ENCODE assay signal across 30 cellular contexts in the genomic region with DNA sequence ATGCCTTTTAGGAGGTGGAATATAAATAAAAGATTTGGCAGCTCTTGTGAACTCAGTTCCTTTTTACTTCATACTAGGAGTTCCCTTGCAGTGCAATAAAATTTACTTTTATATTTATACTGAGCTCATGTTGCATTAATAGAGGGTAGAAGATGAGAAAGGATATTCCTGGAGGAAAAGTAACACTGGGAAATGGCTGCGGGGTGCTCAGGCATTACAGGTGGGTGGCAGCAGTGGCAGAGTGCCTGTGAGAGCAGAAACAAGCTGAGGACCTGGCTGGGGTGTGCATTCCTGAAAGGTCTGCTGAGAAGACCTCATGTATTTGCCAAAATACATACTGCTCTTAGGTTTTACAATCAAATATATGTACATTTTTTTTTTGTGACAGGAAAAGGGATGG.
"Had no signal": no experiment of that assay in that cellular context is flagged by ENCODE, and none has a peak within 500 bp of the region (broad histone marks: within the 10 kb centered on the region; RNA-seq: fewer than 3 reads in every experiment).

No MANE protein-coding gene starts in this region.

- H3K27me3 ChIP-seq: body of pancreas, gastroesophageal sphincter, right lobe of liver, testis had no signal

- ATAC-seq: activated CD8-positive, alpha-beta memory T cell treated with anti-CD3 and anti-CD28 coated beads, Interleukin-2, amount 10 ng/mL, durations not matched to agents 7 days and 5 days; activated naive CD4-positive, alpha-beta T cell treated with anti-CD3 and anti-CD28 coated beads, Interleukin-2, amount 50 U/mL, for 72 hours; body of pancreas; effector memory CD8-positive, alpha-beta T cell; gastroesophageal sphincter; left colon; naive thymus-derived CD4-positive, alpha-beta T cell; right lobe of liver; stimulated activated naive CD8-positive, alpha-beta T cell treated with anti-CD3 and anti-CD28 coated beads, Interleukin-15, Interleukin-2, amounts not matched to agents 100 U/mL and 50 U/mL, for 24 hours; T-helper 17 cell; WTC11 had no signal

- H2AFZ ChIP-seq: parathyroid adenoma had no signal

- FAIRE-seq: kidney, urothelium cell line had no signal

- DNase-seq: activated CD4-positive, alpha-beta memory T cell treated with anti-CD3 and anti-CD28 coated beads, Interleukin-2, amount 10 ng/mL, durations not matched to agents 7 days and 5 days; activated CD4-positive, alpha-beta T cell treated with anti-CD3 and anti-CD28 coated beads for 1 hour; activated CD4-positive, alpha-beta T cell treated with anti-CD3 and anti-CD28 coated beads, Interleukin-2, amount 10 ng/mL, durations not matched to agents 7 days and 5 days; activated CD8-positive, alpha-beta memory T cell treated with anti-CD3 and anti-CD28 coated beads, Interleukin-2, amount 10 ng/mL, durations not matched to agents 7 days and 5 days; activated naive CD4-positive, alpha-beta T cell; activated T-cell treated with anti-CD3 and anti-CD28 coated beads, Interleukin-2, amount 50 U/mL, for 48 hours; body of pancreas; cerebellar nuclear complex; cortex of kidney; effector memory CD8-positive, alpha-beta T cell; erythroblast; hippocampal formation; kidney; left colon; midbrain; naive thymus-derived CD4-positive, alpha-beta T cell; right lobe of liver; stimulated activated CD4-positive, alpha-beta T cell treated with anti-CD3 and anti-CD28 coated beads, Interleukin-2, amount 100 ng/mL, for 48 hours; stimulated activated naive CD8-positive, alpha-beta T cell treated with anti-CD3 and anti-CD28 coated beads, Interleukin-15, Interleukin-2, amounts not matched to agents 100 U/mL and 50 U/mL, for 24 hours; T-helper 17 cell; T1000; testis; trophoblast cell had no signal

- H3K4me1 Mint-ChIP-seq: activated CD4-positive, alpha-beta memory T cell treated with anti-CD3 and anti-CD28 coated beads, Interleukin-2, amount 10 ng/mL, durations not matched to agents 7 days and 5 days; activated CD4-positive, alpha-beta T cell treated with anti-CD3 and anti-CD28 coated beads, Interleukin-2, amount 10 ng/mL, durations not matched to agents 7 days and 5 days; activated CD8-positive, alpha-beta memory T cell treated with anti-CD3 and anti-CD28 coated beads, Interleukin-2, amount 10 ng/mL, durations not matched to agents 7 days and 5 days; memory B cell; neural crest cell; T-helper 17 cell had no signal

- H3K4me1 ChIP-seq: body of pancreas, parathyroid adenoma, right lobe of liver, testis had no signal

- H3K27ac Mint-ChIP-seq: activated CD4-positive, alpha-beta memory T cell treated with anti-CD3 and anti-CD28 coated beads, Interleukin-2, amount 10 ng/mL, durations not matched to agents 7 days and 5 days; activated CD4-positive, alpha-beta T cell treated with anti-CD3 and anti-CD28 coated beads, Interleukin-2, amount 10 ng/mL, durations not matched to agents 7 days and 5 days; activated CD8-positive, alpha-beta memory T cell treated with anti-CD3 and anti-CD28 coated beads, Interleukin-2, amount 10 ng/mL, durations not matched to agents 7 days and 5 days; activated naive CD4-positive, alpha-beta T cell treated with anti-CD3 and anti-CD28 coated beads, Interleukin-2, amount 50 U/mL, for 72 hours; effector memory CD8-positive, alpha-beta T cell; memory B cell; naive thymus-derived CD4-positive, alpha-beta T cell; T-helper 17 cell; WTC11 had no signal

- H3K9ac ChIP-seq: parathyroid adenoma had no signal

- H3K79me2 ChIP-seq: parathyroid adenoma had no signal

- H3K4me3 Mint-ChIP-seq: activated CD4-positive, alpha-beta memory T cell treated with anti-CD3 and anti-CD28 coated beads, Interleukin-2, amount 10 ng/mL, durations not matched to agents 7 days and 5 days; activated CD4-positive, alpha-beta T cell treated with anti-CD3 and anti-CD28 coated beads, Interleukin-2, amount 10 ng/mL, durations not matched to agents 7 days and 5 days; activated CD8-positive, alpha-beta memory T cell treated with anti-CD3 and anti-CD28 coated beads, Interleukin-2, amount 10 ng/mL, durations not matched to agents 7 days and 5 days; effector memory CD8-positive, alpha-beta T cell; memory B cell; naive thymus-derived CD4-positive, alpha-beta T cell; neural crest cell; T-helper 17 cell; WTC11 had no signal

- H3K9me3 ChIP-seq: body of pancreas, gastroesophageal sphincter, right lobe of liver, testis had no signal

- H3K27ac ChIP-seq: body of pancreas, gastroesophageal sphincter, parathyroid adenoma, right lobe of liver, testis had no signal

- H3K4me3 ChIP-seq: body of pancreas, gastroesophageal sphincter, right lobe of liver, testis had no signal

- H3K36me3 Mint-ChIP-seq: activated CD8-positive, alpha-beta memory T cell treated with anti-CD3 and anti-CD28 coated beads, Interleukin-2, amount 10 ng/mL, durations not matched to agents 7 days and 5 days; activated naive CD4-positive, alpha-beta T cell treated with anti-CD3 and anti-CD28 coated beads, Interleukin-2, amount 50 U/mL, for 72 hours; memory B cell; naive thymus-derived CD4-positive, alpha-beta T cell; WTC11 had no signal

- H3K9me3 Mint-ChIP-seq: activated CD4-positive, alpha-beta memory T cell treated with anti-CD3 and anti-CD28 coated beads, Interleukin-2, amount 10 ng/mL, durations not matched to agents 7 days and 5 days; activated CD4-positive, alpha-beta T cell treated with anti-CD3 and anti-CD28 coated beads, Interleukin-2, amount 10 ng/mL, durations not matched to agents 7 days and 5 days; activated naive CD4-positive, alpha-beta T cell treated with anti-CD3 and anti-CD28 coated beads, Interleukin-2, amount 50 U/mL, for 72 hours; effector memory CD8-positive, alpha-beta T cell; memory B cell; neural crest cell had no signal
